ENCODE assay signal across 12 cellular contexts in the genomic region with DNA sequence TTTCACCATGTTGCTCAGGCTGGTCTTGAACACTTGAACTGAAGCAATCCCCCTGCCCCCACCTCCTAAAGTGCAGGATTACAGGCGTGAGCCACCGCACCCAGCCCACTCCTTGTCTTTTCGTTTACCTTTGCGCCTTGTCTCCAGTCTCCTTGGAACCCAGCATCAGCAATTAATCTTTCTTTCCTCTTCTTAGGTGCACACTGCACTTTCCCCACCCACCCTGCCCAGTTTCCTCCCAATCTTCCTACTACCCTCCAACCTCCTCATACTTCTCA. TPM values are rescaled to one million over a fixed set of nuclear protein-coding genes. Genes with fewer than 3 reads are reported as not detected.
DNase-seq lines count a peak whose midpoint lies in the region; ATAC-seq and TF ChIP-seq lines count a peak whose summit lies in the region.
"Had no signal": no experiment of that assay in that cellular context is flagged by ENCODE, and none has a peak within 500 bp of the region (broad histone marks: within the 10 kb centered on the region; RNA-seq: fewer than 3 reads in every experiment).

No MANE protein-coding gene starts in this region.

- H3K4me3 ChIP-seq in left lung, result peak overlapping the region in 1 of 2 donors; percentile 59
- H3K4me3 ChIP-seq: GM12878 had no signal

- peak overlapping the region; percentile 78 for H3K4me3 Mint-ChIP-seq in activated naive CD8-positive, alpha-beta T cell
- no peak overlapping the region for H3K4me3 Mint-ChIP-seq in activated naive CD8-positive, alpha-beta T cell treated with anti-CD3 and anti-CD28 coated beads for 36 hours
- H3K4me3 Mint-ChIP-seq in activated T-helper 2 cell treated with anti-CD3 and anti-CD28 coated beads, Interferon-gamma antibody, Interleukin-2, Interleukin-4, amounts not matched to agents 10 μg/mL and 5 μg/mL and 100 μg/mL, durations not matched to agents 14 hours and 24 hours and 36 hours (ENCODE audit: low read depth), result peak overlapping the region; percentile 43
- peak overlapping the region; percentile 98 for H3K4me3 Mint-ChIP-seq in type B pancreatic cell

- no peak for DNase-seq in activated naive CD8-positive, alpha-beta T cell treated with anti-CD3 and anti-CD28 coated beads for 36 hours
- DNase-seq in activated T-helper 2 cell treated with anti-CD3 and anti-CD28 coated beads, Interferon-gamma antibody, Interleukin-2, Interleukin-4, amounts not matched to agents 10 μg/mL and 5 μg/mL and 100 μg/mL, durations not matched to agents 14 hours and 24 hours and 36 hours (ENCODE audit: low spot score), result no peak
- DNase-seq in left lung (no peak), type B pancreatic cell (ENCODE audit: extremely low spot score, unreplicated experiment) (no peak), NCI-H1930 (lab: John Stamatoyannopoulos, UW) (no peak)

- H3K36me3 ChIP-seq in left lung, result peaks cover 0 to 18% of the 10 kb centered on the region in 2 donors

- intact Hi-C loops in activated T-helper 2 cell treated with anti-CD3 and anti-CD28 coated beads, Interferon-gamma antibody, Interleukin-2, Interleukin-4, amounts not matched to agents 10 μg/mL and 5 μg/mL and 100 μg/mL, durations not matched to agents 14 hours and 24 hours and 36 hours (cut with micrococcal nuclease), result no loop called here
- intact Hi-C loops in left lung (cut with DNase I), result no loop called here

- peaks cover 3 to 43% of the 10 kb centered on the region in 2 donors for H3K4me1 ChIP-seq in left lung

- peak overlapping the region; percentile 46 to 88 for H3K27ac ChIP-seq in left lung
- H3K27ac ChIP-seq: KMS-11 had no signal

- H3K36me3 Mint-ChIP-seq in activated naive CD8-positive, alpha-beta T cell, result no peaks in the 10 kb centered on the region
- H3K36me3 Mint-ChIP-seq in activated naive CD8-positive, alpha-beta T cell treated with anti-CD3 and anti-CD28 coated beads for 36 hours, result peaks cover 6% of the 10 kb centered on the region
- peaks cover 9% of the 10 kb centered on the region for H3K36me3 Mint-ChIP-seq in activated T-helper 2 cell treated with anti-CD3 and anti-CD28 coated beads, Interferon-gamma antibody, Interleukin-2, Interleukin-4, amounts not matched to agents 10 μg/mL and 5 μg/mL and 100 μg/mL, durations not matched to agents 14 hours and 24 hours and 36 hours (ENCODE audit: low read depth)
- peaks cover 5% of the 10 kb centered on the region for H3K36me3 Mint-ChIP-seq in type B pancreatic cell

- no peaks in the 10 kb centered on the region for H3K9me3 ChIP-seq in left lung

- peaks cover 10 to 58% of the 10 kb centered on the region in 2 donors for H3K27me3 ChIP-seq in left lung

- H3K4me1 Mint-ChIP-seq in activated naive CD8-positive, alpha-beta T cell (ENCODE audit: low read depth), result peaks cover 32% of the 10 kb centered on the region
- peaks cover 37% of the 10 kb centered on the region for H3K4me1 Mint-ChIP-seq in activated naive CD8-positive, alpha-beta T cell treated with anti-CD3 and anti-CD28 coated beads for 36 hours
- H3K4me1 Mint-ChIP-seq in activated T-helper 2 cell treated with anti-CD3 and anti-CD28 coated beads, Interferon-gamma antibody, Interleukin-2, Interleukin-4, amounts not matched to agents 10 μg/mL and 5 μg/mL and 100 μg/mL, durations not matched to agents 14 hours and 24 hours and 36 hours (ENCODE audit: low read depth), result peaks cover 16% of the 10 kb centered on the region
- peaks cover 6% of the 10 kb centered on the region for H3K4me1 Mint-ChIP-seq in type B pancreatic cell (ENCODE audit: unreplicated experiment)

- peak overlapping the region; percentile 41 for H3K27ac Mint-ChIP-seq in activated naive CD8-positive, alpha-beta T cell
- no peak overlapping the region for H3K27ac Mint-ChIP-seq in activated naive CD8-positive, alpha-beta T cell treated with anti-CD3 and anti-CD28 coated beads for 36 hours
- H3K27ac Mint-ChIP-seq in activated T-helper 2 cell treated with anti-CD3 and anti-CD28 coated beads, Interferon-gamma antibody, Interleukin-2, Interleukin-4, amounts not matched to agents 10 μg/mL and 5 μg/mL and 100 μg/mL, durations not matched to agents 14 hours and 24 hours and 36 hours, result no peak overlapping the region
- H3K27ac Mint-ChIP-seq in type B pancreatic cell, result peak overlapping the region; percentile 100

- TF ChIP-seq CTCF in left lung (IDR thresholded peaks at IDR 0.05) (no peak), type B pancreatic cell (conservative IDR thresholded peaks at IDR 0.05) (no peak)

- H3K9me3 Mint-ChIP-seq in activated naive CD8-positive, alpha-beta T cell (ENCODE audit: low read depth), result no peaks in the 10 kb centered on the region
- H3K9me3 Mint-ChIP-seq in activated naive CD8-positive, alpha-beta T cell treated with anti-CD3 and anti-CD28 coated beads for 36 hours, result no peaks in the 10 kb centered on the region
- no peaks in the 10 kb centered on the region for H3K9me3 Mint-ChIP-seq in activated T-helper 2 cell treated with anti-CD3 and anti-CD28 coated beads, Interferon-gamma antibody, Interleukin-2, Interleukin-4, amounts not matched to agents 10 μg/mL and 5 μg/mL and 100 μg/mL, durations not matched to agents 14 hours and 24 hours and 36 hours
- H3K9me3 Mint-ChIP-seq in type B pancreatic cell, result no peaks in the 10 kb centered on the region
- H3K9me3 Mint-ChIP-seq: stimulated activated naive CD8-positive, alpha-beta T cell treated with anti-CD3 and anti-CD28 coated beads, Interleukin-15, Interleukin-2, amounts not matched to agents 100 ng/mL and 50 ng/mL, for 24 hours had no signal

- H3K27me3 Mint-ChIP-seq in activated naive CD8-positive, alpha-beta T cell, result no peaks in the 10 kb centered on the region
- peaks cover 18% of the 10 kb centered on the region for H3K27me3 Mint-ChIP-seq in activated naive CD8-positive, alpha-beta T cell treated with anti-CD3 and anti-CD28 coated beads for 36 hours
- peaks cover 31% of the 10 kb centered on the region for H3K27me3 Mint-ChIP-seq in activated T-helper 2 cell treated with anti-CD3 and anti-CD28 coated beads, Interferon-gamma antibody, Interleukin-2, Interleukin-4, amounts not matched to agents 10 μg/mL and 5 μg/mL and 100 μg/mL, durations not matched to agents 14 hours and 24 hours and 36 hours (ENCODE audit: low read depth)
- H3K27me3 Mint-ChIP-seq in type B pancreatic cell, result peaks cover 57% of the 10 kb centered on the region

- no peak for ATAC-seq in left lung
- ATAC-seq in GM21723 (IDR thresholded peaks at IDR 0.05; ENCODE audit: unreplicated experiment), result no peak
- ATAC-seq in HG02588 (IDR thresholded peaks at IDR 0.05; ENCODE audit: unreplicated experiment), result no peak
- ATAC-seq: left lobe of liver had no signal

RNA-seq across cellular contexts. Expression of a gene that starts 1.5 kb away (rescaled TPM):
- total RNA-seq in activated naive CD8-positive, alpha-beta T cell treated with anti-CD3 and anti-CD28 coated beads for 36 hours, result 1 to 10 TPM in 1 of 2 experiments, under 1 TPM in 1; 0.90 to 1.6 TPM
- 0.21 and 0.41 TPM in 2 replicates for total RNA-seq in activated T-helper 2 cell treated with anti-CD3 and anti-CD28 coated beads, Interferon-gamma antibody, Interleukin-2, Interleukin-4, amounts not matched to agents 10 μg/mL and 5 μg/mL and 100 μg/mL, durations not matched to agents 14 hours and 24 hours and 36 hours
- total RNA-seq in left lung (100 to 1,000 TPM; 187 to 197 TPM), type B pancreatic cell (ENCODE audit: low replicate concordance) (118 and 284 TPM in 2 replicates)

RNA-seq across cellular contexts. Expression of a gene that starts 11.7 kb away (rescaled TPM):
- total RNA-seq in activated naive CD8-positive, alpha-beta T cell treated with anti-CD3 and anti-CD28 coated beads for 36 hours, result 100 to 1,000 TPM in 1 of 2 experiments, 10 to 100 TPM in 1; 99.0 to 110 TPM
- 64.8 and 65.3 TPM in 2 replicates for total RNA-seq in activated T-helper 2 cell treated with anti-CD3 and anti-CD28 coated beads, Interferon-gamma antibody, Interleukin-2, Interleukin-4, amounts not matched to agents 10 μg/mL and 5 μg/mL and 100 μg/mL, durations not matched to agents 14 hours and 24 hours and 36 hours
- 10 to 100 TPM; 26.5 to 46.6 TPM for total RNA-seq in left lung
- 43.1 and 55.7 TPM in 2 replicates for total RNA-seq in type B pancreatic cell (ENCODE audit: low replicate concordance)

RNA-seq across cellular contexts. Expression of a gene that starts 12.2 kb away (rescaled TPM):
- 100 to 1,000 TPM; 180 to 191 TPM for total RNA-seq in activated naive CD8-positive, alpha-beta T cell treated with anti-CD3 and anti-CD28 coated beads for 36 hours
- 170 and 181 TPM in 2 replicates for total RNA-seq in activated T-helper 2 cell treated with anti-CD3 and anti-CD28 coated beads, Interferon-gamma antibody, Interleukin-2, Interleukin-4, amounts not matched to agents 10 μg/mL and 5 μg/mL and 100 μg/mL, durations not matched to agents 14 hours and 24 hours and 36 hours
- total RNA-seq in left lung (100 to 1,000 TPM; 134 to 171 TPM), type B pancreatic cell (ENCODE audit: low replicate concordance) (138 and 154 TPM in 2 replicates)

RNA-seq across cellular contexts. Expression of a gene that starts 17.8 kb away (rescaled TPM):
- under 1 TPM; 0.54 to 0.56 TPM for total RNA-seq in activated naive CD8-positive, alpha-beta T cell treated with anti-CD3 and anti-CD28 coated beads for 36 hours
- 0.14 and 0.25 TPM in 2 replicates for total RNA-seq in activated T-helper 2 cell treated with anti-CD3 and anti-CD28 coated beads, Interferon-gamma antibody, Interleukin-2, Interleukin-4, amounts not matched to agents 10 μg/mL and 5 μg/mL and 100 μg/mL, durations not matched to agents 14 hours and 24 hours and 36 hours
- total RNA-seq in left lung (under 1 TPM; 0.60 to 0.85 TPM), type B pancreatic cell (ENCODE audit: low replicate concordance) (1.2 and 4.0 TPM in 2 replicates)

RNA-seq across cellular contexts. Expression of a gene that starts 21.5 kb away (rescaled TPM):
- 100 to 1,000 TPM; 112 to 113 TPM for total RNA-seq in activated naive CD8-positive, alpha-beta T cell treated with anti-CD3 and anti-CD28 coated beads for 36 hours
- total RNA-seq in activated T-helper 2 cell treated with anti-CD3 and anti-CD28 coated beads, Interferon-gamma antibody, Interleukin-2, Interleukin-4, amounts not matched to agents 10 μg/mL and 5 μg/mL and 100 μg/mL, durations not matched to agents 14 hours and 24 hours and 36 hours, result 145 and 147 TPM in 2 replicates
- 100 to 1,000 TPM; 545 to 559 TPM for total RNA-seq in left lung
- total RNA-seq in type B pancreatic cell (ENCODE audit: low replicate concordance), result 478 and 570 TPM in 2 replicates

Comparison
In these comparisons a context has a peak if more than half of its experiments do, and no peak if none do; other contexts are left out.
1. H3K27ac Mint-ChIP-seq: peak in activated naive CD8-positive, alpha-beta T cell (single experiment) and type B pancreatic cell (single experiment); none in activated naive CD8-positive, alpha-beta T cell treated with anti-CD3 and anti-CD28 coated beads for 36 hours (single experiment) and activated T-helper 2 cell treated with anti-CD3 and anti-CD28 coated beads, Interferon-gamma antibody, Interleukin-2, Interleukin-4, amounts not matched to agents 10 μg/mL and 5 μg/mL and 100 μg/mL, durations not matched to agents 14 hours and 24 hours and 36 hours (single experiment).
2. RNA of a gene that starts 1.5 kb away (total RNA-seq): 187 to 197 TPM in left lung and 118 to 284 TPM in type B pancreatic cell; 0.90 to 1.6 TPM in activated naive CD8-positive, alpha-beta T cell treated with anti-CD3 and anti-CD28 coated beads for 36 hours and 0.21 to 0.41 TPM in activated T-helper 2 cell treated with anti-CD3 and anti-CD28 coated beads, Interferon-gamma antibody, Interleukin-2, Interleukin-4, amounts not matched to agents 10 μg/mL and 5 μg/mL and 100 μg/mL, durations not matched to agents 14 hours and 24 hours and 36 hours; every median in the first group is over 10 times any median in the second.